Comparison of ENCODE assay signal across 12 cellular contexts in the genomic region with DNA sequence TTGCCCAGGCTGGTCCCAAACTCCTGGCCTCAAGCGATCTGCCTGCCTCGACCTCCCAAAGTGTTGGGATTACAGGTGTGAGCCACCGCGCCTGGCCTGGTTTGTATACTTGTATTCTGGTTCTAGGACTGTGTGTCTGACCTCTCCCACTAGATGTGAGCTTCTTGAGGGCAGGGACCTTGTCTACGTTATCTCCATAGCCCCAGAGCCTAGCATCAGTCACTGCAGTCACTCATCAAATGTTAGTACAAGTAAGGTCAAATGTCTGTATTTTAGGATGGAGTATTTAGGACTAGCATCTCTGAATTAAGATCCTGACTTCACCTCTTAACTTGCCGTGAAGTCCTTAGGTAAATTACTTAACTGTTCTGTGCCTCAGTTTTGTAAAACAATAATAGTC. TPM values are rescaled to one million over a fixed set of nuclear protein-coding genes. Genes with fewer than 3 reads are reported as not detected.
DNase-seq lines count a peak whose midpoint lies in the region; ATAC-seq, FAIRE-seq and TF ChIP-seq lines count a peak whose summit lies in the region.
"Had no signal": no experiment of that assay in that cellular context is flagged by ENCODE, and none has a peak within 500 bp of the region (broad histone marks: within the 10 kb centered on the region; RNA-seq: fewer than 3 reads in every experiment).

No MANE protein-coding gene starts in this region.

- peak overlapping the region; percentile 23 for H3K4me3 ChIP-seq in CD8-positive, alpha-beta memory T cell (ENCODE audit: low read length)
- H3K4me3 ChIP-seq in ascending aorta (peak overlapping the region; percentile 77 to 92), prostate gland (no peak overlapping the region)
- H3K4me3 ChIP-seq: cardiac muscle cell, neural progenitor cell had no signal

- no peak overlapping the region for H3K27ac ChIP-seq in CD8-positive, alpha-beta memory T cell (ENCODE audit: low read depth, low read length)
- peak overlapping the region; percentile 53 to 86 for H3K27ac ChIP-seq in ascending aorta
- H3K27ac ChIP-seq in prostate gland = peak overlapping the region; percentile 4 to 35
- H3K27ac ChIP-seq: cardiac muscle cell, neural progenitor cell had no signal

- WGBS in prostate gland = 89% methylated on average over 6 of the region's 6 CpGs

- no peaks in the 10 kb centered on the region for H3K27me3 Mint-ChIP-seq in CD8-positive, alpha-beta memory T cell

- no peaks in the 10 kb centered on the region for H3K36me3 ChIP-seq in CD8-positive, alpha-beta memory T cell (ENCODE audit: insufficient read depth, low read length)
- H3K36me3 ChIP-seq in ascending aorta = peaks cover 20 to 25% of the 10 kb centered on the region in 2 donors
- H3K36me3 ChIP-seq in prostate gland = no peaks in the 10 kb centered on the region
- H3K36me3 ChIP-seq: cardiac muscle cell, neural progenitor cell had no signal

- no peak for DNase-seq in CD8-positive, alpha-beta memory T cell
- no peak for DNase-seq in GM12891 (ENCODE audit: insufficient read length, low spot score)
- DNase-seq in ascending aorta (ENCODE audit: low spot score in 2 of 2) = no peak
- no peak for DNase-seq in prostate gland (ENCODE audit: low spot score)
- DNase-seq in cerebellar nuclear complex (lab: John Stamatoyannopoulos, UW) = no peak
- DNase-seq in posterior vena cava (ENCODE audit: low spot score) = no peak
- DNase-seq in NCI-H2227 treated with DMSO at 0.1 percent for 48 hours (lab: John Stamatoyannopoulos, UW) = no peak
- DNase-seq: DMS153; stimulated activated naive CD4-positive, alpha-beta T cell had no signal

- POLR2A ChIA-PET in CD8-positive, alpha-beta memory T cell (lab: Charles Lee) = interaction anchor here (0.6 to 1.3 kb wide), 5 partner anchors 8 to 50 kb away, joined by 3 to 7 read pairs (median 3); partner anchors contain the start of genes KMT5A and SNRNP35

- TF ChIP-seq POLR2A in GM12891 (IDR thresholded peaks at IDR 0.05; ENCODE audit: low read depth, low read length) (no peak), prostate gland (IDR thresholded peaks at IDR 0.05) (no peak)

- FAIRE-seq in GM12891 (lab: Jason Lieb, UNC) = peak; percentile 60

- H3K27ac Mint-ChIP-seq in CD8-positive, alpha-beta memory T cell = peak overlapping the region; percentile 73 to 99 (median 91)
- H3K27ac Mint-ChIP-seq: neural progenitor cell had no signal

- peak overlapping the region; percentile 81 to 100 (median 97) for H3K4me3 Mint-ChIP-seq in CD8-positive, alpha-beta memory T cell

- H3K4me1 ChIP-seq in CD8-positive, alpha-beta memory T cell (ENCODE audit: insufficient read depth, low read length) = peaks cover 38% of the 10 kb centered on the region
- H3K4me1 ChIP-seq in ascending aorta (peaks cover 10 to 33% of the 10 kb centered on the region in 2 donors), prostate gland (replicated peaks) (peaks cover 6% of the 10 kb centered on the region)
- H3K4me1 ChIP-seq: neural progenitor cell had no signal

- no peaks in the 10 kb centered on the region for H3K9me3 Mint-ChIP-seq in CD8-positive, alpha-beta memory T cell
- H3K9me3 Mint-ChIP-seq: neural progenitor cell had no signal

- ATAC-seq in HG03196 (IDR thresholded peaks at IDR 0.05; ENCODE audit: unreplicated experiment) = no peak

- no peaks in the 10 kb centered on the region for H3K9me3 ChIP-seq in CD8-positive, alpha-beta memory T cell (ENCODE audit: low read length)
- H3K9me3 ChIP-seq in ascending aorta = no peaks in the 10 kb centered on the region
- no peaks in the 10 kb centered on the region for H3K9me3 ChIP-seq in prostate gland

- CTCF ChIA-PET in CD8-positive, alpha-beta memory T cell (lab: Charles Lee) = interaction anchor here (0.9 to 1.6 kb wide), 5 partner anchors 12 to 104 kb away, joined by 3 to 4 read pairs (median 4); partner anchors contain the start of gene SNRNP35

- intact Hi-C loops in ascending aorta (cut with DNase I) (loop anchor here (5.0 kb wide), 2 partner anchors 36 to 149 kb away; partner anchors contain the start of gene TMED2), prostate gland (cut with DNase I) (loop anchor here (5.0 kb wide), 1 partner anchor 36 kb away; no protein-coding TSS in a partner anchor), posterior vena cava (cut with DNase I) (loop anchor here in 1 of 2 donors (10.0 kb wide), 1 partner anchor 49 kb away; the partner anchor contains the start of gene KMT5A)

- H3K4me1 Mint-ChIP-seq in CD8-positive, alpha-beta memory T cell = peaks cover 41 to 68% (median 45%) of the 10 kb centered on the region in 3 donors

- TF ChIP-seq CTCF in ascending aorta (IDR thresholded peaks at IDR 0.05) = no peak
- no peak for TF ChIP-seq CTCF in prostate gland (IDR thresholded peaks at IDR 0.05)

- H3K36me3 Mint-ChIP-seq in CD8-positive, alpha-beta memory T cell = peaks cover 0 to 45% (median 10%) of the 10 kb centered on the region in 3 donors

- no peaks in the 10 kb centered on the region for H3K27me3 ChIP-seq in CD8-positive, alpha-beta memory T cell (ENCODE audit: insufficient read depth, low read length, poor library complexity, severe bottlenecking)
- no peaks in the 10 kb centered on the region for H3K27me3 ChIP-seq in ascending aorta
- no peaks in the 10 kb centered on the region for H3K27me3 ChIP-seq in prostate gland (replicated peaks; ENCODE audit: insufficient read depth)
- H3K27me3 ChIP-seq: cardiac muscle cell had no signal

TF ChIP-seq in GM12891, 5 proteins besides CTCF, POLR2A, EP300 and RAD21:
- TF ChIP-seq PAX5 (IDR thresholded peaks at IDR 0.05; ENCODE audit: insufficient read depth, low read length, severe bottlenecking) (no peak), POLR2AphosphoS5 (IDR thresholded peaks at IDR 0.05; ENCODE audit: low read depth, low read length) (no peak), SPI1 (IDR thresholded peaks at IDR 0.05; ENCODE audit: low read depth, low read length) (no peak), POU2F2 (IDR thresholded peaks at IDR 0.05; ENCODE audit: low read depth, low read length) (no peak), TAF1 (IDR thresholded peaks at IDR 0.05; ENCODE audit: low read depth, low read length) (no peak)
TF ChIP-seq in GM12891: peak in this region for 0.

RNA-seq across cellular contexts. Expression of gene RILPL2, which starts 2.9 kb away (rescaled TPM):
- total RNA-seq in CD8-positive, alpha-beta memory T cell = 10 to 100 TPM; 26.9 to 27.6 TPM
- 8.4 TPM for polyA plus RNA-seq in CD8-positive, alpha-beta memory T cell
- polyA plus RNA-seq in GM12891 (2012; ENCODE audit: low read depth, missing spikeins) = 14.4 TPM
- 7.2 TPM for total RNA-seq in ascending aorta
- 1 to 10 TPM; 8.3 to 8.6 TPM for total RNA-seq in prostate gland
- total RNA-seq in posterior vena cava = 1 to 10 TPM; 4.8 to 5.3 TPM

RNA-seq across cellular contexts. Expression of gene SNRNP35, which starts 24.3 kb away (rescaled TPM):
- total RNA-seq in CD8-positive, alpha-beta memory T cell = 10 to 100 TPM; 21.9 to 23.8 TPM
- 26.5 TPM for polyA plus RNA-seq in CD8-positive, alpha-beta memory T cell
- 25.6 TPM for polyA plus RNA-seq in GM12891 (2012; ENCODE audit: low read depth, missing spikeins)
- total RNA-seq in ascending aorta (5.9 TPM), prostate gland (10 to 100 TPM; 16.6 to 22.6 TPM), posterior vena cava (10 to 100 TPM; 11.9 to 16.9 TPM)

RNA-seq across cellular contexts. Expression of gene KMT5A, which starts 49.7 kb away (rescaled TPM):
- 10 to 100 TPM; 46.8 to 49.9 TPM for total RNA-seq in CD8-positive, alpha-beta memory T cell
- 5.0 TPM for polyA plus RNA-seq in CD8-positive, alpha-beta memory T cell
- 26.4 TPM for polyA plus RNA-seq in GM12891 (2012; ENCODE audit: low read depth, missing spikeins)
- total RNA-seq in ascending aorta (16.8 TPM), prostate gland (10 to 100 TPM; 47.3 to 61.9 TPM), posterior vena cava (10 to 100 TPM; 52.2 to 56.1 TPM)

Comparison
In these comparisons a context has a peak if more than half of its experiments do, and no peak if none do; other contexts are left out.
1. H3K4me3 ChIP-seq: peak in CD8-positive, alpha-beta memory T cell (single experiment) and ascending aorta (2 of 2); none in prostate gland (0 of 2).